18 cellular contexts compared by ENCODE assay signal in the genomic region with DNA sequence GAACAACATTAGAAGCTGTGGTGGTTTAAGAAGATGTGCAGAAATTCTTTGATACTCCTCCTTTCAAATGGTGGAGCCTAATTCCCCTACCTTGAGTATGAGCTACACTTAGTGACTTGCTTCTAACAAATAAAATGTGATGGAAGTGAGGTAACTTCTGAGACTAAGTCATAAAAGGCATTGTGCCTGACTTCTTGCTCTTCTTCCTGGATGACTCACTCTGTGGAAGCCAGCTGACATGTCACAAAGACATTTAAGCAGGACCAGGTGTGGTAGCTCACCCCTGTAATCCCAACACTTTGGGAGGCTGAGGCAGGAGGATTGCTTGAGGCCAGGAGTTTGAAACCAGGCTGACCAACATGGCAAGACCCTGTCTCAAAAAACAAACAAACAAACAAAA. TPM values are rescaled to one million over a fixed set of nuclear protein-coding genes. Genes with fewer than 3 reads are reported as not detected.
DNase-seq lines count a peak whose midpoint lies in the region; ATAC-seq and TF ChIP-seq lines count a peak whose summit lies in the region.
"Had no signal": no experiment of that assay in that cellular context is flagged by ENCODE, and none has a peak within 500 bp of the region (broad histone marks: within the 10 kb centered on the region; RNA-seq: fewer than 3 reads in every experiment).

No MANE protein-coding gene starts in this region.

- no peak overlapping the region for H4K91ac ChIP-seq in mesenchymal stem cell (ENCODE audit: low read length)

- H3K4me3 Mint-ChIP-seq in chondrocyte (ENCODE audit: unreplicated experiment), result no peak overlapping the region
- H3K4me3 Mint-ChIP-seq: CD8-positive, alpha-beta memory T cell had no signal

- peaks cover 7% of the 10 kb centered on the region for H3K4me1 ChIP-seq in mammary epithelial cell (ENCODE audit: insufficient read depth, low read length)
- H3K4me1 ChIP-seq in mesenchymal stem cell (ENCODE audit: control insufficient read depth, insufficient read depth, low read depth, low read length), result peaks cover 13% of the 10 kb centered on the region

- no peaks in the 10 kb centered on the region for H4K20me1 ChIP-seq in mammary epithelial cell (ENCODE audit: insufficient read depth, low read length)

- H3K27me3 ChIP-seq in mammary epithelial cell (ENCODE audit: insufficient read depth, low read length) (no peaks in the 10 kb centered on the region), mesenchymal stem cell (ENCODE audit: control insufficient read depth in 1 of 2, insufficient read depth in 1 of 2, low read length in 2 of 2) (peaks cover 13 to 33% of the 10 kb centered on the region in 2 experiments), WERI-Rb-1 (ENCODE audit: insufficient read depth, low read depth, severe bottlenecking) (no peaks in the 10 kb centered on the region)
- H3K27me3 ChIP-seq: thyroid gland had no signal

- H3K4me2 ChIP-seq in mammary epithelial cell (ENCODE audit: insufficient read depth, low read depth, low read length), result no peak overlapping the region
- H3K4me2 ChIP-seq in mesenchymal stem cell (ENCODE audit: low read length, poor library complexity, severe bottlenecking), result no peak overlapping the region

- H3K36me3 ChIP-seq in mammary epithelial cell (ENCODE audit: insufficient read depth, low read length) (no peaks in the 10 kb centered on the region), mesenchymal stem cell (ENCODE audit: control insufficient read depth in 1 of 2, insufficient read depth in 2 of 2, low read depth in 1 of 2, low read length in 2 of 2) (no peaks in the 10 kb centered on the region), WERI-Rb-1 (no peaks in the 10 kb centered on the region)
- H3K36me3 ChIP-seq: thyroid gland had no signal

- H3K79me2 ChIP-seq in mammary epithelial cell (ENCODE audit: insufficient read depth, low read length), result no peaks in the 10 kb centered on the region

- H3K9ac ChIP-seq in mammary epithelial cell (ENCODE audit: insufficient read depth, low read length), result no peak overlapping the region
- no peak overlapping the region for H3K9ac ChIP-seq in mesenchymal stem cell (ENCODE audit: low read length)

- no peak overlapping the region for H2BK12ac ChIP-seq in mesenchymal stem cell (ENCODE audit: low read length in 2 of 2)

- in situ Hi-C loops in mammary epithelial cell (cut with MboI; ENCODE audit: low sequenced_read_pairs in 2 of 2), result no loop called here

- no peak overlapping the region for H4K8ac ChIP-seq in mesenchymal stem cell (ENCODE audit: low read length)

- no peak overlapping the region for H2BK5ac ChIP-seq in mesenchymal stem cell (ENCODE audit: low read depth, low read length, poor library complexity, severe bottlenecking)

- no peak overlapping the region for H3K14ac ChIP-seq in mesenchymal stem cell (ENCODE audit: low read length in 2 of 2)

- no peak overlapping the region for H2BK15ac ChIP-seq in mesenchymal stem cell (ENCODE audit: low read depth, poor library complexity, severe bottlenecking)

- no peak overlapping the region for H3K18ac ChIP-seq in mesenchymal stem cell (ENCODE audit: low read depth in 1 of 2, low read length in 2 of 2)

- H3K27ac ChIP-seq in mammary epithelial cell (ENCODE audit: insufficient read depth, low read depth, low read length) (no peak overlapping the region), mesenchymal stem cell (ENCODE audit: low read length, poor library complexity, severe bottlenecking) (no peak overlapping the region), WERI-Rb-1 (no peak overlapping the region)

- no peaks in the 10 kb centered on the region for H3K79me1 ChIP-seq in mesenchymal stem cell (replicated peaks; ENCODE audit: low read length, poor library complexity, severe bottlenecking)

- BruUV-seq in mammary epithelial cell (replicated peaks; lab: Mats Ljungman, UMichigan), result no TSS peak

- no peak for DNase-seq in activated CD4-positive, CD25-positive, alpha-beta regulatory T cell treated with anti-CD3 and anti-CD28 coated beads, Interleukin-2, amount 50 U/mL, for 72 hours
- DNase-seq in HT1080 (ENCODE audit: low read depth) (peak; percentile 37), mammary epithelial cell (peak; percentile 59), mesenchymal stem cell (peak; percentile 33), chondrocyte (ENCODE audit: low spot score) (no peak), WERI-Rb-1 (no peak)
- DNase-seq: activated CD4-positive, alpha-beta T cell treated with anti-CD3 and anti-CD28 coated beads for 48 hours; activated T-cell treated with anti-CD3 and anti-CD28 coated beads, Interleukin-2, amount 50 U/mL, for 1 hour; CD8-positive, alpha-beta memory T cell; cerebellar nuclear complex; H7; NCI-H1417 treated with DMSO at 0.1 percent for 48 hours; stimulated activated CD4-positive, alpha-beta T cell treated with anti-CD3 and anti-CD28 coated beads, Interleukin-4, amount 100 ng/mL, for 4 hours; T-helper 9 cell had no signal

- dilution Hi-C loops in mammary epithelial cell (cut with HindIII; ENCODE audit: low sequenced_read_pairs), result no loop called here

- no peak overlapping the region for H2BK120ac ChIP-seq in mesenchymal stem cell (ENCODE audit: low read depth, low read length)

- H3K9me3 ChIP-seq in mammary epithelial cell (replicated peaks; ENCODE audit: insufficient read depth, low read length), result peaks cover 9% of the 10 kb centered on the region
- H3K9me3 ChIP-seq in mesenchymal stem cell (ENCODE audit: control insufficient read depth, low read length), result peaks cover 7% of the 10 kb centered on the region
- H3K9me3 ChIP-seq in WERI-Rb-1 (ENCODE audit: severe bottlenecking), result peaks cover 3% of the 10 kb centered on the region
- H3K9me3 ChIP-seq: thyroid gland had no signal

- no peak overlapping the region for H3K27ac Mint-ChIP-seq in chondrocyte (ENCODE audit: unreplicated experiment)

- no peak overlapping the region for H3K4ac ChIP-seq in mesenchymal stem cell (ENCODE audit: low read depth in 1 of 2, low read length in 2 of 2)

- H3K27me3 Mint-ChIP-seq in chondrocyte (ENCODE audit: low read depth), result peaks cover 10% of the 10 kb centered on the region

- H3K4me3 ChIP-seq in mammary epithelial cell (replicated peaks in 1 of 3; ENCODE audit: insufficient read depth in 1 of 3, low read depth in 2 of 3, low read length in 3 of 3) (no peak overlapping the region), mesenchymal stem cell (ENCODE audit: insufficient read depth in 1 of 2, low read depth in 1 of 2, low read length in 2 of 2) (no peak overlapping the region), WERI-Rb-1 (ENCODE audit: low read depth, low read length) (no peak overlapping the region)
- H3K4me3 ChIP-seq: thyroid gland had no signal

- intact Hi-C loops in mammary epithelial cell (cut with micrococcal nuclease), result no loop called here

- H2AK5ac ChIP-seq in mesenchymal stem cell (ENCODE audit: low read length, severe bottlenecking), result no peak overlapping the region

- H3K36me3 Mint-ChIP-seq in chondrocyte (ENCODE audit: low read depth), result no peaks in the 10 kb centered on the region
- H3K36me3 Mint-ChIP-seq: CD8-positive, alpha-beta memory T cell had no signal

- H3K23ac ChIP-seq in mesenchymal stem cell (ENCODE audit: low read length in 2 of 2), result no peak overlapping the region

- H2AFZ ChIP-seq in mammary epithelial cell (ENCODE audit: low read depth, low read length) (no peak overlapping the region), mesenchymal stem cell (ENCODE audit: low read depth, low read length) (no peak overlapping the region)

- peaks cover 17% of the 10 kb centered on the region for H3K9me3 Mint-ChIP-seq in chondrocyte (ENCODE audit: low read depth)

- H3K4me1 Mint-ChIP-seq in chondrocyte (ENCODE audit: low read depth), result peaks cover 13% of the 10 kb centered on the region
- H3K4me1 Mint-ChIP-seq: CD8-positive, alpha-beta memory T cell had no signal

- no peak for TF ChIP-seq CTCF in mammary epithelial cell (conservative IDR thresholded peaks at IDR 0.05 in 1 of 2, IDR thresholded peaks at IDR 0.05 in 1 of 2; ENCODE audit: extremely low read depth in 1 of 2, insufficient read depth in 1 of 2, low read depth in 1 of 2, low read length in 2 of 2)
- TF ChIP-seq CTCF in chondrocyte (IDR thresholded peaks at IDR 0.05), result no peak
- TF ChIP-seq CTCF in WERI-Rb-1 (IDR thresholded peaks at IDR 0.05; ENCODE audit: low read depth, low read length), result no peak

- CTCF ChIA-PET in mammary epithelial cell (lab: Charles Lee; ENCODE audit: low non-redundant PET), result interaction anchor here (0.6 kb wide), 1 partner anchor 37 kb away, joined by 4 read pairs; a partner anchor contains a TSS

- ATAC-seq in activated CD4-positive, CD25-positive, alpha-beta regulatory T cell treated with anti-CD3 and anti-CD28 coated beads, Interleukin-2, amount 50 U/mL, for 24 hours, result peak; percentile 58 to 71
- no peak for ATAC-seq in GM18873 (IDR thresholded peaks at IDR 0.05; ENCODE audit: low FRiP score, unreplicated experiment)

RNA-seq across cellular contexts. Expression of a gene that starts 3.9 kb away (rescaled TPM):
- total RNA-seq in HT1080 (2014; rRNA removed; shearing (Covaris generic)), result 0.17 and 0.37 TPM in 2 replicates
- 0.03 and 0.05 TPM in 2 replicates for polyA plus RNA-seq in HT1080 (2015; cell fraction: cytosol; rRNA removed)
- polyA plus RNA-seq in HT1080 (2015; cell fraction: nucleus; rRNA removed), result not detected in 2 replicates
- not detected for total RNA-seq in mammary epithelial cell
- polyA plus RNA-seq in mammary epithelial cell, result not detected
- not detected for polyA minus RNA-seq in mammary epithelial cell
- polyA plus RNA-seq in mesenchymal stem cell (2013, experiment 1 of 2), result 1.2 TPM
- 1.2 TPM for polyA plus RNA-seq in mesenchymal stem cell (2013, experiment 2 of 2)
- total RNA-seq in chondrocyte, result 0.07 to 0.13 TPM in 2 of 3 replicates, not detected in the other
- total RNA-seq: CD8-positive, alpha-beta memory T cell; mononuclear cell had no signal
- polyA plus RNA-seq: CD8-positive, alpha-beta memory T cell had no signal

RNA-seq across cellular contexts. Expression of a gene that starts 15.8 kb away (rescaled TPM):
- 18.5 and 20.4 TPM in 2 replicates for total RNA-seq in HT1080 (2014; rRNA removed; shearing (Covaris generic))
- 23.9 and 24.0 TPM in 2 replicates for polyA plus RNA-seq in HT1080 (2015; cell fraction: cytosol; rRNA removed)
- polyA plus RNA-seq in HT1080 (2015; cell fraction: nucleus; rRNA removed), result 25.0 and 26.8 TPM in 2 replicates
- total RNA-seq in mammary epithelial cell (10 to 100 TPM; 29.2 to 47.3 TPM), chondrocyte (28.6 to 36.9 TPM (median 35.8 TPM) in 3 replicates)
- 26.3 TPM for polyA plus RNA-seq in mammary epithelial cell
- 18.2 TPM for polyA minus RNA-seq in mammary epithelial cell
- 34.9 TPM for polyA plus RNA-seq in mesenchymal stem cell (2013, experiment 1 of 2)
- polyA plus RNA-seq in mesenchymal stem cell (2013, experiment 2 of 2), result 35.2 TPM

RNA-seq across cellular contexts. Expression of a gene that starts 21.5 kb away (rescaled TPM):
- total RNA-seq in HT1080 (2014; rRNA removed; shearing (Covaris generic)), result 0.23 and 0.88 TPM in 2 replicates
- polyA plus RNA-seq in HT1080 (2015; cell fraction: cytosol; rRNA removed), result 0.26 and 0.58 TPM in 2 replicates
- 1.7 and 2.2 TPM in 2 replicates for polyA plus RNA-seq in HT1080 (2015; cell fraction: nucleus; rRNA removed)
- total RNA-seq in mammary epithelial cell (1 to 10 TPM in 1 of 2 donors, under 1 TPM in 1; 0.50 to 2.7 TPM), chondrocyte (3.5 to 5.9 TPM (median 5.2 TPM) in 3 replicates)
- polyA plus RNA-seq in mammary epithelial cell, result 0.37 TPM
- polyA minus RNA-seq in mammary epithelial cell, result 2.4 TPM
- 2.2 TPM for polyA plus RNA-seq in mesenchymal stem cell (2013, experiment 1 of 2)
- polyA plus RNA-seq in mesenchymal stem cell (2013, experiment 2 of 2), result 2.2 TPM
- total RNA-seq: mononuclear cell had no signal
- polyA plus RNA-seq: CD8-positive, alpha-beta memory T cell had no signal

RNA-seq across cellular contexts. Expression of a gene that starts 36.9 kb away (rescaled TPM):
- total RNA-seq in HT1080 (2014; rRNA removed; shearing (Covaris generic)), result 11.0 and 15.9 TPM in 2 replicates
- 41.5 and 41.7 TPM in 2 replicates for polyA plus RNA-seq in HT1080 (2015; cell fraction: cytosol; rRNA removed)
- polyA plus RNA-seq in HT1080 (2015; cell fraction: nucleus; rRNA removed), result 9.2 and 19.6 TPM in 2 replicates
- total RNA-seq in mammary epithelial cell, result 10 to 100 TPM; 24.6 to 38.7 TPM
- polyA plus RNA-seq in mammary epithelial cell, result 21.8 TPM
- 4.7 TPM for polyA minus RNA-seq in mammary epithelial cell
- 278 TPM for polyA plus RNA-seq in mesenchymal stem cell (2013, experiment 1 of 2)
- 285 TPM for polyA plus RNA-seq in mesenchymal stem cell (2013, experiment 2 of 2)
- 200 to 228 TPM (median 217 TPM) in 3 replicates for total RNA-seq in chondrocyte

Comparison
In these comparisons a context has a peak if more than half of its experiments do, and no peak if none do; other contexts are left out.
1. DNase-seq: peak in HT1080 (single experiment), mammary epithelial cell (single experiment) and mesenchymal stem cell (single experiment); none in activated CD4-positive, CD25-positive, alpha-beta regulatory T cell treated with anti-CD3 and anti-CD28 coated beads, Interleukin-2, amount 50 U/mL, for 72 hours (single experiment), chondrocyte (single experiment) and WERI-Rb-1 (single experiment).